8 cellular contexts compared by ENCODE assay signal in the genomic region with DNA sequence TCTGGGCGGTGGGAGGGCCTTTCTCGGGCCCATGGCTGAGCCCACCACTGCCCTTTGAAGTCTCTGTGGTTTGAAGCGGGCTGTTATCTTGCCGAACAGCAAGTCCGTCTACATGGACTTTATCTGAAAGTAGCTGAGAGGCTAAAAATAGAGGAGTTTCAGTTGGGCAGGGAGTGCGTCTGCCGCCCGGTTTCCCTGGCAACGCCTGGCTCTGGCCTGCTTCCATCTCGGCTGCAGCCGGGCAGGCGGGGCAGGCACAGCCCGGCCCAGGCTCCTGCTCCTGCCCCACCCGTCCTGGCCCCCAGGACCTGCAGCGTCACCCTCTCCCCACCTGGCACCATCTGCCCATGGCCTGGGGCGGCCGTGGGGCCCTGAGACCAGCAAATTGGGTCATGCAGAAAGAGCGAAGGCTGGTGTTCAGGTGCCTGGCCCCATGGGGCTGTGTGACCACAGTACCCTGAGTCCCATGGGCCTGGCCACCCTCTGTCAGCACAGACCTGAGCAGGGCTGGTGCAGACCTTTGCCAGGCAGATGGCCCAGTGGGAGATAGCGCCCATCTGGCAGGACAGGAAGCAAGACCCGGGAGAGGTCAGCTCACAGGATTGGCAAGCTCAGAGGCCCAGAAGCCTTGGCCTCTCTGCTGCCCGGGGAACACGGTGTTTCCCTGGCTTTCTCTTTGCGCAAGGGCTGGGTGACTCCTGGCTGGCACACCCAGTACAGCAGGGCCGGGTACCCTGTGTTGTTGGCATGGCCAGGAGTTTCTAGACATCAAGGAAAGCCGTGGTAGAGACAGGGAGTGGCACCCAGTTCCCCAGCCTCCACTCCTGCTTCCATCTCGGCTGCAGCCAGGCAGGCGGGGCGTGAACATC.
DNase-seq lines count a peak whose midpoint lies in the region; ATAC-seq, FAIRE-seq and TF ChIP-seq lines count a peak whose summit lies in the region.

No MANE protein-coding gene starts in this region.

- H3K9me3 ChIP-seq in HepG2 (ENCODE audit: low read length) (no peaks in the 10 kb centered on the region), thoracic aorta (no peaks in the 10 kb centered on the region), A673 (ENCODE audit: low read depth, low read length, poor library complexity, severe bottlenecking) (no peaks in the 10 kb centered on the region)

- H3K27ac ChIP-seq in HepG2 (ENCODE audit: extremely low read length, insufficient read depth, low read length) (no peak overlapping the region), thoracic aorta (peak overlapping the region; percentile 58 to 77), A673 (ENCODE audit: low read depth, low read length, poor library complexity, severe bottlenecking) (no peak overlapping the region)

- H3K36me3 ChIP-seq in HepG2 (replicated peaks in 1 of 2; ENCODE audit: control insufficient read depth in 1 of 2, insufficient read depth in 2 of 2, low read length in 2 of 2): no peaks in the 10 kb centered on the region
- H3K36me3 ChIP-seq in thoracic aorta: no peaks in the 10 kb centered on the region
- H3K36me3 ChIP-seq in A673 (ENCODE audit: insufficient read depth, low read length, poor library complexity, severe bottlenecking): no peaks in the 10 kb centered on the region

- peak; percentile 58 for ATAC-seq in HG02678 (IDR thresholded peaks at IDR 0.05; ENCODE audit: unreplicated experiment)
- ATAC-seq in HepG2: peak; percentile 51
- ATAC-seq in thoracic aorta (ENCODE audit: insufficient number of reproducible peaks, low FRiP score, low read depth): peak; percentile 85
- ATAC-seq in GM21529 (IDR thresholded peaks at IDR 0.05; ENCODE audit: unreplicated experiment): no peak

- in situ Hi-C loops in HepG2 (cut with HindIII; ENCODE audit: extremely low pct_ligation_motif_present, low pct_unique_long_range_greater_than_20kb): no loop called here

- no peak for TF ChIP-seq POLR2A in HepG2 (IDR thresholded peaks at IDR 0.05; ENCODE audit: insufficient read depth in 1 of 2, low read depth in 2 of 2, low read length in 2 of 2)

- intact Hi-C loops in HepG2 (cut with micrococcal nuclease; ENCODE audit: unreplicated experiment) (loop anchor here (2.0 to 5.0 kb wide), 2 partner anchors 47 to 84 kb away; no protein-coding TSS in a partner anchor), A673 (cut with micrococcal nuclease; ENCODE audit: unreplicated experiment) (no loop called here)

- 2% methylated on average over 9 of the region's 28 CpGs for WGBS in HepG2 (ENCODE audit: low lambda C conversion rate)

- no peak overlapping the region for H2AFZ ChIP-seq in HepG2 (ENCODE audit: low read length)

- H3K27me3 ChIP-seq in HepG2 (ENCODE audit: control insufficient read depth in 1 of 2, insufficient read depth in 2 of 2, low read length in 2 of 2) (peaks cover 12 to 83% of the 10 kb centered on the region in 2 experiments; a peak in 4 of 5 replicates), thoracic aorta (replicated peaks; ENCODE audit: insufficient read depth) (no peaks in the 10 kb centered on the region), A673 (replicated peaks; ENCODE audit: insufficient read depth, low read depth, low read length, poor library complexity) (peaks cover 3% of the 10 kb centered on the region)

- no peak for TF ChIP-seq RAD21 in HepG2 (CRISPR knock-in tag; IDR thresholded peaks at IDR 0.05)

- no peaks in the 10 kb centered on the region for H3K79me2 ChIP-seq in HepG2 (ENCODE audit: insufficient read depth, low read length)

- H3K4me2 ChIP-seq in HepG2 (ENCODE audit: low read depth, low read length): peak overlapping the region; percentile 80

- no peak for TF ChIP-seq CTCF in HepG2 (CRISPR knock-in tag; IDR thresholded peaks at IDR 0.05)
- peak; percentile 39 for TF ChIP-seq CTCF in thoracic aorta (IDR thresholded peaks at IDR 0.05)
- TF ChIP-seq CTCF in A673 (conservative IDR thresholded peaks at IDR 0.05; ENCODE audit: low read depth, low read length): no peak

- H3K4me1 ChIP-seq in HepG2 (ENCODE audit: insufficient read depth, low read length) (peaks cover 45% of the 10 kb centered on the region), thoracic aorta (ENCODE audit: control insufficient read depth in 1 of 2, low read depth in 2 of 2) (peaks cover 27 to 43% of the 10 kb centered on the region in 2 donors), A673 (ENCODE audit: insufficient read depth, low read length, poor library complexity, severe bottlenecking) (no peaks in the 10 kb centered on the region)

- no peak for FAIRE-seq in HepG2 (lab: Jason Lieb, UNC)

- no peak for TF ChIP-seq EP300 in HepG2 (IDR thresholded peaks at IDR 0.05; ENCODE audit: low read depth in 2 of 2, low read length in 2 of 2)
- TF ChIP-seq EP300 in HepG2 (CRISPR knock-in tag; IDR thresholded peaks at IDR 0.05; ENCODE audit: borderline replicate concordance): no peak

- H4K20me1 ChIP-seq in HepG2 (ENCODE audit: insufficient read depth, low read length): no peaks in the 10 kb centered on the region; the same call in 1 of the 2 replicates

- CTCF ChIA-PET in HepG2 (lab: Yijun Ruan, JAX; ENCODE audit: low intra/inter-chr PET ratio, low total read pairs) (no interaction called here), A673 (lab: Charles Lee) (no interaction called here)

- peak overlapping the region in 1 of 3 experiments; percentile 60; a peak in 2 of 6 replicates for H3K4me3 ChIP-seq in HepG2 (replicated peaks in 1 of 3; ENCODE audit: insufficient read depth in 1 of 3, low read depth in 2 of 3, low read length in 3 of 3)
- H3K4me3 ChIP-seq in thoracic aorta: peak overlapping the region; percentile 66
- no peak overlapping the region for H3K4me3 ChIP-seq in A673 (ENCODE audit: low read depth, low read length, poor library complexity, severe bottlenecking)

- POLR2A ChIA-PET in HepG2 (lab: Yijun Ruan, JAX) (interaction anchor here (1.5 to 1.6 kb wide), 2 partner anchors 47 to 79 kb away, joined by 3 to 6 read pairs; a partner anchor contains a TSS), A673 (lab: Charles Lee; ENCODE audit: low non-redundant PET) (no interaction called here)

- no TSS peak for BruUV-seq in HepG2 (replicated peaks; lab: Mats Ljungman, UMichigan)
- BruUV-seq in A673 (replicated peaks; lab: Mats Ljungman, UMichigan): no TSS peak

- peak; percentile 66 for DNase-seq in COR-L47 (lab: John Stamatoyannopoulos, UW)
- peak; percentile 98 for DNase-seq in OCI-M1 (lab: John Stamatoyannopoulos, UW)
- peak; percentile 67 for DNase-seq in dedifferentiated amniotic fluid mesenchymal stem cell (ENCODE audit: extremely low spot score)
- DNase-seq in HepG2 (ENCODE audit: low spot score): peak; percentile 66
- peak; percentile 12 for DNase-seq in thoracic aorta (ENCODE audit: low spot score)
- no peak for DNase-seq in A673 (ENCODE audit: low spot score)

- no peak overlapping the region for H3K9ac ChIP-seq in HepG2 (ENCODE audit: insufficient read depth, low read depth, low read length)

TF ChIP-seq in HepG2, 621 proteins besides CTCF, POLR2A, EP300 and RAD21 (continues in another document):
- TF ChIP-seq, protein P1, sequence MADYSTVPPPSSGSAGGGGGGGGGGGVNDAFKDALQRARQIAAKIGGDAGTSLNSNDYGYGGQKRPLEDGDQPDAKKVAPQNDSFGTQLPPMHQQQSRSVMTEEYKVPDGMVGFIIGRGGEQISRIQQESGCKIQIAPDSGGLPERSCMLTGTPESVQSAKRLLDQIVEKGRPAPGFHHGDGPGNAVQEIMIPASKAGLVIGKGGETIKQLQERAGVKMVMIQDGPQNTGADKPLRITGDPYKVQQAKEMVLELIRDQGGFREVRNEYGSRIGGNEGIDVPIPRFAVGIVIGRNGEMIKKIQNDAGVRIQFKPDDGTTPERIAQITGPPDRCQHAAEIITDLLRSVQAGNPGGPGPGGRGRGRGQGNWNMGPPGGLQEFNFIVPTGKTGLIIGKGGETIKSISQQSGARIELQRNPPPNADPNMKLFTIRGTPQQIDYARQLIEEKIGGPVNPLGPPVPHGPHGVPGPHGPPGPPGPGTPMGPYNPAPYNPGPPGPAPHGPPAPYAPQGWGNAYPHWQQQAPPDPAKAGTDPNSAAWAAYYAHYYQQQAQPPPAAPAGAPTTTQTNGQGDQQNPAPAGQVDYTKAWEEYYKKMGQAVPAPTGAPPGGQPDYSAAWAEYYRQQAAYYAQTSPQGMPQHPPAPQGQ (CRISPR knock-in tag; IDR thresholded peaks at IDR 0.05; ENCODE audit: borderline replicate concordance): no peak
- TF ChIP-seq ZSCAN25 (CRISPR knock-in tag; IDR thresholded peaks at IDR 0.05) (no peak), HNRNPLL (IDR thresholded peaks at IDR 0.05; ENCODE audit: low read depth, low read length, poor library complexity, severe bottlenecking) (peak; percentile 14), RELA (CRISPR knock-in tag; IDR thresholded peaks at IDR 0.05) (no peak), ZNF121 (CRISPR knock-in tag; IDR thresholded peaks at IDR 0.05) (no peak), CHD2 (IDR thresholded peaks at IDR 0.05; ENCODE audit: low read depth, low read length) (no peak), ZSCAN31 (CRISPR knock-in tag; IDR thresholded peaks at IDR 0.05; ENCODE audit: low read depth) (no peak), NR1H2 (CRISPR knock-in tag; IDR thresholded peaks at IDR 0.05; ENCODE audit: borderline replicate concordance, low read depth) (no peak), EEA1 (CRISPR knock-in tag; IDR thresholded peaks at IDR 0.05; ENCODE audit: borderline replicate concordance) (0 out of 2 replicates have a peak, but pooled peaks have one; percentile 44)
- TF ChIP-seq, protein P2, sequence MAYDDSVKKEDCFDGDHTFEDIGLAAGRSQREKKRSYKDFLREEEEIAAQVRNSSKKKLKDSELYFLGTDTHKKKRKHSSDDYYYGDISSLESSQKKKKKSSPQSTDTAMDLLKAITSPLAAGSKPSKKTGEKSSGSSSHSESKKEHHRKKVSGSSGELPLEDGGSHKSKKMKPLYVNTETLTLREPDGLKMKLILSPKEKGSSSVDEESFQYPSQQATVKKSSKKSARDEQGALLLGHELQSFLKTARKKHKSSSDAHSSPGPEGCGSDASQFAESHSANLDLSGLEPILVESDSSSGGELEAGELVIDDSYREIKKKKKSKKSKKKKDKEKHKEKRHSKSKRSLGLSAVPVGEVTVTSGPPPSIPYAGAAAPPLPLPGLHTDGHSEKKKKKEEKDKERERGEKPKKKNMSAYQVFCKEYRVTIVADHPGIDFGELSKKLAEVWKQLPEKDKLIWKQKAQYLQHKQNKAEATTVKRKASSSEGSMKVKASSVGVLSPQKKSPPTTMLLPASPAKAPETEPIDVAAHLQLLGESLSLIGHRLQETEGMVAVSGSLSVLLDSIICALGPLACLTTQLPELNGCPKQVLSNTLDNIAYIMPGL (CRISPR knock-in tag; IDR thresholded peaks at IDR 0.05; ENCODE audit: borderline replicate concordance in 1 of 2, low read depth in 1 of 2): 0 out of 4 replicates have a peak, but pooled peaks of 1 of the 2 experiments have one; percentile 14

Comparison
In these comparisons a context has a peak if more than half of its experiments do, and no peak if none do; other contexts are left out.
1. H3K27ac ChIP-seq: peak in thoracic aorta (2 of 2); none in HepG2 (single experiment) and A673 (single experiment).